Comparison of ENCODE assay signal across 1 cellular context in the genomic region with DNA sequence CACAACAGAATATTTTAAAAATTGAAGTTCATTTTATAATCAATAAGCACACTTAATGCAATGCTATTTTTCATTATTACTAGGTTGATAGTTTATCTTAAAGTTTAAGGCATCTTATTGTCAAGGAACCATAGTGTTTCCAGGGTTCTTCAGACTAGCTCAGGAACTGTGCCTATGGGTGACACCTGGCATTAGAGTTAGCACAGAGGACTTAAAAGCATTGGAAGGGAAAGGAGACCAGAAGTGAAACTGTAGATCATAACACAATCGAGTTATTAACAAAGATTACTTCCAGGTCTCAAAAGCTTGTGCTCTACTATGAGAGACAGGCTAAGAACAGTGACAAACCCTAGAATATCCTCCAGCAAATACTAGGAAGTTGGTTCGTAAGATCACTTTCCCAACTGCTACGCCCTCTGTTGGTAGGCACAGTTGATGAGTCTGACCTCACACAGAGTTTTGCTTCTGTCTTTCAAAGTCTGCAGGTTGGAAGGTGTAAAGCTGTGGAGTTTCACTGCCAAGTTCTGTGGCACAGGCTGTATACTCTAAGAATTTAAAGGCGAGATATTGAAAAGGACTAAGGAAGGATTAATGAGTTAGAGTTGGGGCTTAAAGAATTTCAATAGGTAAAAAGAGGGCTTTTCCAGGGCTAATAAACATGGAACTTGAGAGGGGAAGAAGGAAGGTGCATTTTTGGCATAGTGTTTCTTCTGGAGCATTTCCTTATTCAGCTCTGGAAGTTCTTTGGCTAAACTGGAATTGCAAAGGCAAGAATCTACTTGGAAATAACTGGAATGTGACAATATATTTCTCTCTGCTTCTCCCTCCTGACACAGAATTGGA.
TF ChIP-seq lines count a peak whose summit lies in the region.

No MANE protein-coding gene starts in this region.

TF ChIP-seq in HepG2, 621 proteins besides CTCF, POLR2A, EP300 and RAD21 (continued from another document and continues in another):
- TF ChIP-seq, protein P1, sequence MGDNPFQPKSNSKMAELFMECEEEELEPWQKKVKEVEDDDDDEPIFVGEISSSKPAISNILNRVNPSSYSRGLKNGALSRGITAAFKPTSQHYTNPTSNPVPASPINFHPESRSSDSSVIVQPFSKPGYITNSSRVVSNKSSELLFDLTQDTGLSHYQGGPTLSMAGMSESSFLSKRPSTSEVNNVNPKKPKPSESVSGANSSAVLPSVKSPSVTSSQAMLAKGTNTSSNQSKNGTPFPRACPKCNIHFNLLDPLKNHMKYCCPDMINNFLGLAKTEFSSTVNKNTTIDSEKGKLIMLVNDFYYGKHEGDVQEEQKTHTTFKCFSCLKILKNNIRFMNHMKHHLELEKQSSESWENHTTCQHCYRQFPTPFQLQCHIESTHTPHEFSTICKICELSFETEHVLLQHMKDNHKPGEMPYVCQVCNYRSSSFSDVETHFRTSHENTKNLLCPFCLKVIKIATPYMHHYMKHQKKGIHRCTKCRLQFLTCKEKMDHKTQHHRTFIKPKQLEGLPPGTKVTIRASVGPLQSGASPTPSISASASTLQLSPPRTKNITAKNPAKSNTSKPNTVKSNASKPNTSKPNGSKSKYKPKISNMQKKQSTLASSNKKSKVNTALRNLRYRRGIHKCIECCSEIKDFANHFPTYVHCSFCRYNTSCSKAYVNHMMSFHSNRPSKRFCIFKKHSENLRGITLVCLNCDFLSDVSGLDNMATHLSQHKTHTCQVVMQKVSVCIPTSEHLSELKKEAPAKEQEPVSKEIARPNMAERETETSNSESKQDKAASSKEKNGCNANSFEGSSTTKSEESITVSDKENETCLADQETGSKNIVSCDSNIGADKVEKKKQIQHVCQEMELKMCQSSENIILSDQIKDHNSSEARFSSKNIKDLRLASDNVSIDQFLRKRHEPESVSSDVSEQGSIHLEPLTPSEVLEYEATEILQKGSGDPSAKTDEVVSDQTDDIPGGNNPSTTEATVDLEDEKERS (CRISPR knock-in tag; IDR thresholded peaks at IDR 0.05) = no peak
- TF ChIP-seq ARNTL (CRISPR knock-in tag; IDR thresholded peaks at IDR 0.05) (no peak), CHD4 (IDR thresholded peaks at IDR 0.05; ENCODE audit: borderline replicate concordance, low read length) (no peak), NFYC (CRISPR knock-in tag; IDR thresholded peaks at IDR 0.05) (no peak), NBN (conservative IDR thresholded peaks at IDR 0.05) (no peak), THYN1 (CRISPR knock-in tag; IDR thresholded peaks at IDR 0.05; ENCODE audit: borderline replicate concordance, low read depth) (no peak), GABPB1 (CRISPR knock-in tag; IDR thresholded peaks at IDR 0.05) (peak; percentile 36; the same call in 1 of the 2 replicates), GTF2F1 (IDR thresholded peaks at IDR 0.05; ENCODE audit: low read length) (no peak), ZNF441 (CRISPR knock-in tag; IDR thresholded peaks at IDR 0.05; ENCODE audit: borderline replicate concordance) (no peak), SIX1 (CRISPR knock-in tag; IDR thresholded peaks at IDR 0.05; ENCODE audit: borderline replicate concordance) (no peak), RBM39 (IDR thresholded peaks at IDR 0.05; ENCODE audit: low read depth, low read length, poor library complexity, severe bottlenecking) (no peak), IKZF1 (IDR thresholded peaks at IDR 0.05) (no peak), CBX1 (IDR thresholded peaks at IDR 0.05; ENCODE audit: low read depth) (no peak), GTF3A (CRISPR knock-in tag; conservative IDR thresholded peaks at IDR 0.05) (no peak), SOX6 (IDR thresholded peaks at IDR 0.05) (no peak), SOX6 (CRISPR knock-in tag; IDR thresholded peaks at IDR 0.05) (no peak), ZNF703 (CRISPR knock-in tag; IDR thresholded peaks at IDR 0.05; ENCODE audit: borderline replicate concordance) (no peak), RFXANK (CRISPR knock-in tag; IDR thresholded peaks at IDR 0.05) (0 out of 2 replicates have a peak, but pooled peaks have one; percentile 41), ZNF205 (CRISPR knock-in tag; IDR thresholded peaks at IDR 0.05) (0 out of 2 replicates have a peak, but pooled peaks have one; percentile 27), ZBTB3 (CRISPR knock-in tag; IDR thresholded peaks at IDR 0.05; ENCODE audit: borderline replicate concordance, low read depth) (no peak), ZFP41 (CRISPR knock-in tag; IDR thresholded peaks at IDR 0.05; ENCODE audit: borderline replicate concordance) (no peak), MAZ (IDR thresholded peaks at IDR 0.05; ENCODE audit: borderline replicate concordance, low read depth, low read length) (no peak), MAZ (CRISPR knock-in tag; IDR thresholded peaks at IDR 0.05; ENCODE audit: low read depth) (no peak), ZNF678 (CRISPR knock-in tag; IDR thresholded peaks at IDR 0.05) (no peak), TEAD3 (CRISPR knock-in tag; optimal IDR thresholded peaks at IDR 0.05; ENCODE audit: borderline replicate concordance) (peak; percentile 38), BORCS8-MEF2B (CRISPR knock-in tag; IDR thresholded peaks at IDR 0.05) (no peak), SIN3B (IDR thresholded peaks at IDR 0.05; ENCODE audit: low read length) (no peak), SPEN (CRISPR knock-in tag; IDR thresholded peaks at IDR 0.05; ENCODE audit: low read depth) (0 out of 2 replicates have a peak, but pooled peaks have one; percentile 37), DPF2 (CRISPR knock-in tag; IDR thresholded peaks at IDR 0.05; ENCODE audit: borderline replicate concordance, low read depth) (no peak), FOXA1 (IDR thresholded peaks at IDR 0.05) (no peak), FOXA1 (CRISPR knock-in tag; IDR thresholded peaks at IDR 0.05) (no peak), ZFAT (CRISPR knock-in tag; conservative IDR thresholded peaks at IDR 0.05) (no peak), SP1 (IDR thresholded peaks at IDR 0.05) (no peak), SP1 (CRISPR knock-in tag; IDR thresholded peaks at IDR 0.05) (no peak), GZF1 (CRISPR knock-in tag; IDR thresholded peaks at IDR 0.05) (no peak)
- TF ChIP-seq, protein P2, sequence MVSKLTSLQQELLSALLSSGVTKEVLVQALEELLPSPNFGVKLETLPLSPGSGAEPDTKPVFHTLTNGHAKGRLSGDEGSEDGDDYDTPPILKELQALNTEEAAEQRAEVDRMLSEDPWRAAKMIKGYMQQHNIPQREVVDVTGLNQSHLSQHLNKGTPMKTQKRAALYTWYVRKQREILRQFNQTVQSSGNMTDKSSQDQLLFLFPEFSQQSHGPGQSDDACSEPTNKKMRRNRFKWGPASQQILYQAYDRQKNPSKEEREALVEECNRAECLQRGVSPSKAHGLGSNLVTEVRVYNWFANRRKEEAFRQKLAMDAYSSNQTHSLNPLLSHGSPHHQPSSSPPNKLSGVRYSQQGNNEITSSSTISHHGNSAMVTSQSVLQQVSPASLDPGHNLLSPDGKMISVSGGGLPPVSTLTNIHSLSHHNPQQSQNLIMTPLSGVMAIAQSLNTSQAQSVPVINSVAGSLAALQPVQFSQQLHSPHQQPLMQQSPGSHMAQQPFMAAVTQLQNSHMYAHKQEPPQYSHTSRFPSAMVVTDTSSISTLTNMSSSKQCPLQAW (CRISPR knock-in tag; IDR thresholded peaks at IDR 0.05) = no peak
- TF ChIP-seq, protein P3, sequence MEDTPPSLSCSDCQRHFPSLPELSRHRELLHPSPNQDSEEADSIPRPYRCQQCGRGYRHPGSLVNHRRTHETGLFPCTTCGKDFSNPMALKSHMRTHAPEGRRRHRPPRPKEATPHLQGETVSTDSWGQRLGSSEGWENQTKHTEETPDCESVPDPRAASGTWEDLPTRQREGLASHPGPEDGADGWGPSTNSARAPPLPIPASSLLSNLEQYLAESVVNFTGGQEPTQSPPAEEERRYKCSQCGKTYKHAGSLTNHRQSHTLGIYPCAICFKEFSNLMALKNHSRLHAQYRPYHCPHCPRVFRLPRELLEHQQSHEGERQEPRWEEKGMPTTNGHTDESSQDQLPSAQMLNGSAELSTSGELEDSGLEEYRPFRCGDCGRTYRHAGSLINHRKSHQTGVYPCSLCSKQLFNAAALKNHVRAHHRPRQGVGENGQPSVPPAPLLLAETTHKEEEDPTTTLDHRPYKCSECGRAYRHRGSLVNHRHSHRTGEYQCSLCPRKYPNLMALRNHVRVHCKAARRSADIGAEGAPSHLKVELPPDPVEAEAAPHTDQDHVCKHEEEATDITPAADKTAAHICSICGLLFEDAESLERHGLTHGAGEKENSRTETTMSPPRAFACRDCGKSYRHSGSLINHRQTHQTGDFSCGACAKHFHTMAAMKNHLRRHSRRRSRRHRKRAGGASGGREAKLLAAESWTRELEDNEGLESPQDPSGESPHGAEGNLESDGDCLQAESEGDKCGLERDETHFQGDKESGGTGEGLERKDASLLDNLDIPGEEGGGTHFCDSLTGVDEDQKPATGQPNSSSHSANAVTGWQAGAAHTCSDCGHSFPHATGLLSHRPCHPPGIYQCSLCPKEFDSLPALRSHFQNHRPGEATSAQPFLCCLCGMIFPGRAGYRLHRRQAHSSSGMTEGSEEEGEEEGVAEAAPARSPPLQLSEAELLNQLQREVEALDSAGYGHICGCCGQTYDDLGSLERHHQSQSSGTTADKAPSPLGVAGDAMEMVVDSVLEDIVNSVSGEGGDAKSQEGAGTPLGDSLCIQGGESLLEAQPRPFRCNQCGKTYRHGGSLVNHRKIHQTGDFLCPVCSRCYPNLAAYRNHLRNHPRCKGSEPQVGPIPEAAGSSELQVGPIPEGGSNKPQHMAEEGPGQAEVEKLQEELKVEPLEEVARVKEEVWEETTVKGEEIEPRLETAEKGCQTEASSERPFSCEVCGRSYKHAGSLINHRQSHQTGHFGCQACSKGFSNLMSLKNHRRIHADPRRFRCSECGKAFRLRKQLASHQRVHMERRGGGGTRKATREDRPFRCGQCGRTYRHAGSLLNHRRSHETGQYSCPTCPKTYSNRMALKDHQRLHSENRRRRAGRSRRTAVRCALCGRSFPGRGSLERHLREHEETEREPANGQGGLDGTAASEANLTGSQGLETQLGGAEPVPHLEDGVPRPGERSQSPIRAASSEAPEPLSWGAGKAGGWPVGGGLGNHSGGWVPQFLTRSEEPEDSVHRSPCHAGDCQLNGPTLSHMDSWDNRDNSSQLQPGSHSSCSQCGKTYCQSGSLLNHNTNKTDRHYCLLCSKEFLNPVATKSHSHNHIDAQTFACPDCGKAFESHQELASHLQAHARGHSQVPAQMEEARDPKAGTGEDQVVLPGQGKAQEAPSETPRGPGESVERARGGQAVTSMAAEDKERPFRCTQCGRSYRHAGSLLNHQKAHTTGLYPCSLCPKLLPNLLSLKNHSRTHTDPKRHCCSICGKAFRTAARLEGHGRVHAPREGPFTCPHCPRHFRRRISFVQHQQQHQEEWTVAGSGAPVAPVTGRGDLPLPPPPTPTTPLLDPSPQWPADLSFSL (CRISPR knock-in tag; IDR thresholded peaks at IDR 0.05) = no peak
- TF ChIP-seq, protein P4, sequence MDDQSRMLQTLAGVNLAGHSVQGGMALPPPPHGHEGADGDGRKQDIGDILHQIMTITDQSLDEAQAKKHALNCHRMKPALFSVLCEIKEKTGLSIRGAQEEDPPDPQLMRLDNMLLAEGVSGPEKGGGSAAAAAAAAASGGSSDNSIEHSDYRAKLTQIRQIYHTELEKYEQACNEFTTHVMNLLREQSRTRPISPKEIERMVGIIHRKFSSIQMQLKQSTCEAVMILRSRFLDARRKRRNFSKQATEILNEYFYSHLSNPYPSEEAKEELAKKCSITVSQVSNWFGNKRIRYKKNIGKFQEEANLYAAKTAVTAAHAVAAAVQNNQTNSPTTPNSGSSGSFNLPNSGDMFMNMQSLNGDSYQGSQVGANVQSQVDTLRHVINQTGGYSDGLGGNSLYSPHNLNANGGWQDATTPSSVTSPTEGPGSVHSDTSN (CRISPR knock-in tag; IDR thresholded peaks at IDR 0.05; ENCODE audit: borderline replicate concordance) = no peak
- TF ChIP-seq, protein P5, sequence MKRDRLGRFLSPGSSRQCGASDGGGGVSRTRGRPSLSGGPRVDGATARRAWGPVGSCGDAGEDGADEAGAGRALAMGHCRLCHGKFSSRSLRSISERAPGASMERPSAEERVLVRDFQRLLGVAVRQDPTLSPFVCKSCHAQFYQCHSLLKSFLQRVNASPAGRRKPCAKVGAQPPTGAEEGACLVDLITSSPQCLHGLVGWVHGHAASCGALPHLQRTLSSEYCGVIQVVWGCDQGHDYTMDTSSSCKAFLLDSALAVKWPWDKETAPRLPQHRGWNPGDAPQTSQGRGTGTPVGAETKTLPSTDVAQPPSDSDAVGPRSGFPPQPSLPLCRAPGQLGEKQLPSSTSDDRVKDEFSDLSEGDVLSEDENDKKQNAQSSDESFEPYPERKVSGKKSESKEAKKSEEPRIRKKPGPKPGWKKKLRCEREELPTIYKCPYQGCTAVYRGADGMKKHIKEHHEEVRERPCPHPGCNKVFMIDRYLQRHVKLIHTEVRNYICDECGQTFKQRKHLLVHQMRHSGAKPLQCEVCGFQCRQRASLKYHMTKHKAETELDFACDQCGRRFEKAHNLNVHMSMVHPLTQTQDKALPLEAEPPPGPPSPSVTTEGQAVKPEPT (CRISPR knock-in tag; IDR thresholded peaks at IDR 0.05; ENCODE audit: low read depth) = no peak
- TF ChIP-seq, protein P6, sequence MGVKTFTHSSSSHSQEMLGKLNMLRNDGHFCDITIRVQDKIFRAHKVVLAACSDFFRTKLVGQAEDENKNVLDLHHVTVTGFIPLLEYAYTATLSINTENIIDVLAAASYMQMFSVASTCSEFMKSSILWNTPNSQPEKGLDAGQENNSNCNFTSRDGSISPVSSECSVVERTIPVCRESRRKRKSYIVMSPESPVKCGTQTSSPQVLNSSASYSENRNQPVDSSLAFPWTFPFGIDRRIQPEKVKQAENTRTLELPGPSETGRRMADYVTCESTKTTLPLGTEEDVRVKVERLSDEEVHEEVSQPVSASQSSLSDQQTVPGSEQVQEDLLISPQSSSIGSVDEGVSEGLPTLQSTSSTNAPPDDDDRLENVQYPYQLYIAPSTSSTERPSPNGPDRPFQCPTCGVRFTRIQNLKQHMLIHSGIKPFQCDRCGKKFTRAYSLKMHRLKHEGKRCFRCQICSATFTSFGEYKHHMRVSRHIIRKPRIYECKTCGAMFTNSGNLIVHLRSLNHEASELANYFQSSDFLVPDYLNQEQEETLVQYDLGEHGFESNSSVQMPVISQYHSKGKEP (CRISPR knock-in tag; IDR thresholded peaks at IDR 0.05) = no peak
- TF ChIP-seq, protein P7, sequence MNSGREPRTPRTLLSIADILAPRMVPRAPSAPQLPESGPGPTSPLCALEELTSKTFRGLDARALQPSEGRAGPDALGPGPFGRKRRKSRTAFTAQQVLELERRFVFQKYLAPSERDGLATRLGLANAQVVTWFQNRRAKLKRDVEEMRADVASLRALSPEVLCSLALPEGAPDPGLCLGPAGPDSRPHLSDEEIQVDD (CRISPR knock-in tag; IDR thresholded peaks at IDR 0.05; ENCODE audit: borderline replicate concordance) = no peak
- TF ChIP-seq, protein P8, sequence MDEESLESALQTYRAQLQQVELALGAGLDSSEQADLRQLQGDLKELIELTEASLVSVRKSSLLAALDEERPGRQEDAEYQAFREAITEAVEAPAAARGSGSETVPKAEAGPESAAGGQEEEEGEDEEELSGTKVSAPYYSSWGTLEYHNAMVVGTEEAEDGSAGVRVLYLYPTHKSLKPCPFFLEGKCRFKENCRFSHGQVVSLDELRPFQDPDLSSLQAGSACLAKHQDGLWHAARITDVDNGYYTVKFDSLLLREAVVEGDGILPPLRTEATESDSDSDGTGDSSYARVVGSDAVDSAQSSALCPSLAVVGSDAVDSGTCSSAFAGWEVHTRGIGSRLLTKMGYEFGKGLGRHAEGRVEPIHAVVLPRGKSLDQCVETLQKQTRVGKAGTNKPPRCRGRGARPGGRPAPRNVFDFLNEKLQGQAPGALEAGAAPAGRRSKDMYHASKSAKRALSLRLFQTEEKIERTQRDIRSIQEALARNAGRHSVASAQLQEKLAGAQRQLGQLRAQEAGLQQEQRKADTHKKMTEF (CRISPR knock-in tag; IDR thresholded peaks at IDR 0.05) = peak; percentile 16; the same call in 1 of the 2 replicates
